12 cellular contexts compared by ENCODE assay signal in genomic region chr2:156338578-156338977, GRCh38. TPM values are rescaled to one million over a fixed set of nuclear protein-coding genes. Genes with fewer than 3 reads are reported as not detected.
DNase-seq lines count a peak whose midpoint lies in the region; ATAC-seq, FAIRE-seq and TF ChIP-seq lines count a peak whose summit lies in the region.
"Had no signal": no experiment of that assay in that cellular context is flagged by ENCODE, and none has a peak within 500 bp of the region (broad histone marks: within the 10 kb centered on the region; RNA-seq: fewer than 3 reads in every experiment).

No MANE protein-coding gene starts in this region.

- TF ChIP-seq POLR2A in HCT116 (IDR thresholded peaks at IDR 0.05; ENCODE audit: borderline replicate concordance, extremely low read depth, insufficient read depth, insufficient read length) (no peak), K562 (conservative IDR thresholded peaks at IDR 0.05) (no peak)

- H3K9me1 ChIP-seq in K562 (ENCODE audit: control insufficient read depth, insufficient read depth, low read length), result no peaks in the 10 kb centered on the region

- H3K27me3 ChIP-seq in HCT116 (ENCODE audit: insufficient read depth, low read length) (no peaks in the 10 kb centered on the region), K562 (ENCODE audit: control insufficient read depth in 2 of 2, insufficient read depth in 2 of 2, low read length in 2 of 2) (no peaks in the 10 kb centered on the region)
- H3K27me3 ChIP-seq: upper lobe of left lung had no signal

- CTCF ChIA-PET in HCT116 (lab: Charles Lee), result interaction anchor here (1.2 kb wide), 1 partner anchor 251 kb away, joined by 3 read pairs; no protein-coding TSS in a partner anchor
- CTCF ChIA-PET in K562 (lab: Yijun Ruan, JAX; ENCODE audit: low intra/inter-chr PET ratio), result no interaction called here
- CTCF ChIA-PET in activated CD4-positive, alpha-beta memory T cell treated with anti-CD3 and anti-CD28 coated beads, Interleukin-2, amount 10 ng/mL, durations not matched to agents 7 days and 5 days (lab: Charles Lee), result no interaction called here

- H3K36me3 ChIP-seq in HCT116 (ENCODE audit: control insufficient read depth in 1 of 2, insufficient read depth in 2 of 2, low read length in 2 of 2) (no peaks in the 10 kb centered on the region), K562 (ENCODE audit: control insufficient read depth, insufficient read depth, low read length) (no peaks in the 10 kb centered on the region; the same call in 2 of the 3 replicates)
- H3K36me3 ChIP-seq: upper lobe of left lung had no signal

- H3K79me2 ChIP-seq in HCT116 (ENCODE audit: insufficient read depth, low read length), result peaks cover 25% of the 10 kb centered on the region
- peaks cover 43% of the 10 kb centered on the region for H3K79me2 ChIP-seq in K562 (ENCODE audit: control insufficient read depth, insufficient read depth, low read length)

- H3K27ac ChIP-seq in HCT116 (ENCODE audit: low read depth, low read length) (peak overlapping the region; percentile 99), K562 (ENCODE audit: extremely low read depth, low read depth, low read length) (peak overlapping the region; percentile 98)

- in situ Hi-C loops in K562 (cut with MboI), result loop anchor here (10.0 to 25.0 kb wide), 2 partner anchors 246 to 874 kb away; no protein-coding TSS in a partner anchor

- H3K27me3 Mint-ChIP-seq in activated CD4-positive, alpha-beta memory T cell treated with anti-CD3 and anti-CD28 coated beads, Interleukin-2, amount 10 ng/mL, durations not matched to agents 7 days and 5 days, result no peaks in the 10 kb centered on the region

- H3K4me3 Mint-ChIP-seq in activated CD4-positive, alpha-beta memory T cell treated with anti-CD3 and anti-CD28 coated beads, Interleukin-2, amount 10 ng/mL, durations not matched to agents 7 days and 5 days, result no peak overlapping the region

- POLR2A ChIA-PET in HCT116 (lab: Charles Lee), result no interaction called here
- POLR2A ChIA-PET in K562 (lab: Yijun Ruan, JAX), result interaction anchor here (1.0 kb wide), 1 partner anchor 11 kb away, joined by 3 read pairs; no protein-coding TSS in a partner anchor
- POLR2A ChIA-PET in activated CD4-positive, alpha-beta memory T cell treated with anti-CD3 and anti-CD28 coated beads, Interleukin-2, amount 10 ng/mL, durations not matched to agents 7 days and 5 days (lab: Charles Lee), result no interaction called here

- no peaks in the 10 kb centered on the region for H3K9me3 ChIP-seq in HCT116 (ENCODE audit: control insufficient read depth in 1 of 2, insufficient read depth in 1 of 2, low read depth in 1 of 2, low read length in 2 of 2)
- H3K9me3 ChIP-seq in K562 (replicated peaks; ENCODE audit: control insufficient read depth, insufficient read depth, low read depth, low read length), result no peaks in the 10 kb centered on the region
- H3K9me3 ChIP-seq: Caco-2, upper lobe of left lung had no signal

- H3K4me1 Mint-ChIP-seq in activated CD4-positive, alpha-beta memory T cell treated with anti-CD3 and anti-CD28 coated beads, Interleukin-2, amount 10 ng/mL, durations not matched to agents 7 days and 5 days, result peaks cover 50% of the 10 kb centered on the region

- H3K36me3 Mint-ChIP-seq in activated CD4-positive, alpha-beta memory T cell treated with anti-CD3 and anti-CD28 coated beads, Interleukin-2, amount 10 ng/mL, durations not matched to agents 7 days and 5 days (ENCODE audit: low read depth), result peaks cover 3% of the 10 kb centered on the region

- H3K9me2 ChIP-seq in HCT116 (ENCODE audit: insufficient read depth), result no peaks in the 10 kb centered on the region

- peak; percentile 86 for DNase-seq in DMS153 (lab: John Stamatoyannopoulos, UW)
- no peak for DNase-seq in HCT116 (ENCODE audit: low read depth, low spot score)
- DNase-seq in K562 (ENCODE audit: extremely low read depth in 1 of 4, low spot score in 3 of 4), result peak in 1 of 4 experiments; percentile 45
- DNase-seq in pons (ENCODE audit: low spot score), result peak; percentile 54
- no peak for DNase-seq in activated CD4-positive, alpha-beta memory T cell treated with anti-CD3 and anti-CD28 coated beads, Interleukin-2, amount 10 ng/mL, durations not matched to agents 7 days and 5 days
- no peak for DNase-seq in NCI-H2107 treated with DMSO at 0.1 percent for 48 hours (lab: John Stamatoyannopoulos, UW; ENCODE audit: unreplicated experiment)
- DNase-seq: Caco-2; NCI-H187 treated with DMSO at 0.1 percent for 48 hours; stimulated activated CD4-positive, alpha-beta T cell treated with anti-CD3 and anti-CD28 coated beads, Interleukin-2, amount 100 ng/mL, for 48 hours; upper lobe of left lung had no signal

- FAIRE-seq in K562 (lab: Jason Lieb, UNC), result no peak
- FAIRE-seq: HTR-8/SVneo had no signal

- no peaks in the 10 kb centered on the region for H3K9me3 Mint-ChIP-seq in activated CD4-positive, alpha-beta memory T cell treated with anti-CD3 and anti-CD28 coated beads, Interleukin-2, amount 10 ng/mL, durations not matched to agents 7 days and 5 days

- H3K9ac ChIP-seq in HCT116 (ENCODE audit: low read length), result peak overlapping the region; percentile 91
- H3K9ac ChIP-seq in K562 (ENCODE audit: insufficient read depth in 1 of 2, low read depth in 2 of 2, low read length in 2 of 2), result peak overlapping the region in 1 of 2 experiments; percentile 94; a peak in 2 of 4 replicates

- H3K4me3 ChIP-seq in HCT116 (replicated peaks in 1 of 2; ENCODE audit: low read depth in 1 of 2, low read length in 2 of 2), result peak overlapping the region in 1 of 2 experiments; percentile 71; a peak in 1 of 4 replicates
- no peak overlapping the region for H3K4me3 ChIP-seq in K562
- H3K4me3 ChIP-seq: upper lobe of left lung had no signal

- intact Hi-C loops in HCT116 (cut with micrococcal nuclease) (loop anchor here (10.0 kb wide), 2 partner anchors 856 to 964 kb away; no protein-coding TSS in a partner anchor), K562 (cut with micrococcal nuclease) (loop anchor here (5.0 kb wide), 1 partner anchor 854 kb away; no protein-coding TSS in a partner anchor)

- peak overlapping the region; percentile 85 for H3K4me2 ChIP-seq in HCT116 (ENCODE audit: low read length)
- peak overlapping the region; percentile 64 for H3K4me2 ChIP-seq in K562 (ENCODE audit: insufficient read depth, low read length)

- H4K20me1 ChIP-seq in HCT116 (ENCODE audit: insufficient read depth) (no peaks in the 10 kb centered on the region), K562 (replicated peaks; ENCODE audit: control insufficient read depth, insufficient read depth, low read length) (no peaks in the 10 kb centered on the region)

- TF ChIP-seq RAD21 in HCT116 (IDR thresholded peaks at IDR 0.05; ENCODE audit: low read depth) (no peak), K562 (CRISPR knock-in tag; conservative IDR thresholded peaks at IDR 0.05 in 1 of 2, IDR thresholded peaks at IDR 0.05 in 1 of 2) (no peak)

- WGBS in K562 (ENCODE audit: insufficient coverage, low coverage, missing lambda C conversion rate), result 11% methylated on average over 2 of the region's 2 CpGs

- BruUV-seq in HCT116 (replicated peaks; lab: Mats Ljungman, UMichigan) (no TSS peak), K562 (replicated peaks; lab: Mats Ljungman, UMichigan) (no TSS peak)

- TF ChIP-seq CTCF in HCT116 (IDR thresholded peaks at IDR 0.05 in 2 of 3, conservative IDR thresholded peaks at IDR 0.05 in 1 of 3; ENCODE audit: borderline replicate concordance in 1 of 3, insufficient read depth in 1 of 3, low read depth in 2 of 3, low read length in 2 of 3) (no peak), K562 (IDR thresholded peaks at IDR 0.05 in 2 of 3, conservative IDR thresholded peaks at IDR 0.05 in 1 of 3; ENCODE audit: insufficient read depth in 2 of 3, low read depth in 1 of 3, low read length in 3 of 3) (no peak)

- H3K27ac Mint-ChIP-seq in activated CD4-positive, alpha-beta memory T cell treated with anti-CD3 and anti-CD28 coated beads, Interleukin-2, amount 10 ng/mL, durations not matched to agents 7 days and 5 days, result no peak overlapping the region

- RAD21 ChIA-PET in HCT116 (lab: Charles Lee; ENCODE audit: low non-redundant PET in 1 of 2, low total read pairs in 2 of 2, uncharacterized antibody in 2 of 2, unreplicated experiment in 2 of 2), result no interaction called here

- H2AFZ ChIP-seq in HCT116 (ENCODE audit: low read depth, low read length, poor library complexity, severe bottlenecking), result no peak overlapping the region
- peak overlapping the region; percentile 87 for H2AFZ ChIP-seq in K562 (ENCODE audit: low read depth, low read length)

- H3K4me1 ChIP-seq in HCT116 (ENCODE audit: control insufficient read depth in 1 of 2, insufficient read depth in 2 of 2, low read length in 2 of 2) (peaks cover 55 to 76% of the 10 kb centered on the region in 2 experiments), K562 (replicated peaks in 1 of 2; ENCODE audit: control insufficient read depth in 2 of 2, insufficient read depth in 2 of 2, low read length in 2 of 2) (peaks cover 14 to 17% of the 10 kb centered on the region in 2 experiments; a peak in 3 of 5 replicates)

- ATAC-seq in HCT116, result no peak
- no peak for ATAC-seq in K562
- no peak for ATAC-seq in HG02623 (IDR thresholded peaks at IDR 0.05; ENCODE audit: unreplicated experiment)

- no peak for TF ChIP-seq EP300 in K562 (IDR thresholded peaks at IDR 0.05; ENCODE audit: low read length)

TF ChIP-seq in K562, 482 proteins besides CTCF, POLR2A, EP300 and RAD21 (continues in another document):
- TF ChIP-seq MAZ (CRISPR knock-in tag; conservative IDR thresholded peaks at IDR 0.05 in 1 of 2, IDR thresholded peaks at IDR 0.05 in 1 of 2), result 0 out of 4 replicates have a peak, but pooled peaks of 1 of the 2 experiments have one; percentile 17

RNA-seq across cellular contexts. Expression of gene NR4A2, which starts 6.1 kb away (rescaled TPM):
- total RNA-seq in HCT116 (2021; ENCODE audit: unreplicated experiment), result 17.9 TPM
- polyA plus RNA-seq in HCT116 (2012), result 27.2 and 107 TPM in 2 replicates
- total RNA-seq in K562 (2011; cell fraction: chromatin; rRNA removed; ENCODE audit: low replicate concordance), result 5.8 and 8.4 TPM in 2 replicates
- total RNA-seq in K562 (2011; cell fraction: nucleolus; rRNA removed), result 4.6 and 5.5 TPM in 2 replicates
- total RNA-seq in K562 (2011; cell fraction: nucleoplasm; rRNA removed), result 5.2 and 5.6 TPM in 2 replicates
- 0.95 and 1.3 TPM in 2 replicates for total RNA-seq in K562 (2014; rRNA removed)
- total RNA-seq in K562 (2014; rRNA removed; fragmentation: Illumina TruSeq; extraction: Trizol), result 1.3 and 1.4 TPM in 2 replicates
- 0.94 and 1.1 TPM in 2 replicates for total RNA-seq in K562 (2015; rRNA removed; fragmentation: Illumina TruSeq; extraction: Trizol)
- 5.1 and 5.6 TPM in 2 replicates for total RNA-seq in K562 (2021)
- polyA plus RNA-seq in K562 (2011; rRNA removed), result 1.3 and 2.1 TPM in 2 replicates
- 1.5 and 1.6 TPM in 2 replicates for polyA plus RNA-seq in K562 (2011; cell fraction: cytosol; rRNA removed)
- polyA plus RNA-seq in K562 (2011; cell fraction: nucleus; rRNA removed), result 6.8 and 9.0 TPM in 2 replicates
- 2.3 and 2.9 TPM in 2 replicates for polyA plus RNA-seq in K562 (2012)
- 3.9 and 4.6 TPM in 2 replicates for polyA plus RNA-seq in K562 (2014; fragmentation: Illumina TruSeq; extraction: Trizol)
- 1 to 10 TPM; 1.3 to 2.1 TPM for polyA plus RNA-seq in K562 (2014; fragmentation: Nextera tagmentation; extraction: Ambion mirVana)
- polyA plus RNA-seq in K562 (2014; rRNA removed), result 2.5 and 3.2 TPM in 2 replicates
- 0.88 and 1.8 TPM in 2 replicates for polyA minus RNA-seq in K562 (2011; rRNA and poly(A)+ RNA removed)
- polyA minus RNA-seq in K562 (2011; cell fraction: cytosol; rRNA and poly(A)+ RNA removed), result 1.0 and 3.6 TPM in 2 replicates
- polyA minus RNA-seq in K562 (2011; cell fraction: nucleus; rRNA and poly(A)+ RNA removed), result 4.2 and 5.6 TPM in 2 replicates
- total RNA-seq in activated CD4-positive, alpha-beta memory T cell treated with anti-CD3 and anti-CD28 coated beads, Interleukin-2, amount 10 ng/mL, durations not matched to agents 7 days and 5 days, result 1 to 10 TPM; 3.4 to 3.8 TPM

Comparison
In these comparisons a context has a peak if more than half of its experiments do, and no peak if none do; other contexts are left out.
1. DNase-seq: peak in DMS153 (single experiment) and pons (single experiment); none in HCT116 (single experiment), activated CD4-positive, alpha-beta memory T cell treated with anti-CD3 and anti-CD28 coated beads, Interleukin-2, amount 10 ng/mL, durations not matched to agents 7 days and 5 days (single experiment) and NCI-H2107 treated with DMSO at 0.1 percent for 48 hours (single experiment).